8 cellular contexts compared by ENCODE assay signal in genomic region chr11:108467091-108467823, GRCh38. TPM values are rescaled to one million over a fixed set of nuclear protein-coding genes. Genes with fewer than 3 reads are reported as not detected.
A peak's percentile ranks its signal among the peaks of the same experiment; 100 is the strongest.
DNase-seq lines count a peak whose midpoint lies in the region; ATAC-seq, FAIRE-seq and TF ChIP-seq lines count a peak whose summit lies in the region.

Gene C11orf65, minus strand, starts transcription at chr11:108467529. Its CDS starts 5,970 bp downstream, at chr11:108461559.

- H3K27me3 ChIP-seq in bronchial epithelial cell (ENCODE audit: control insufficient read depth, insufficient read depth, low read length) = no peaks in the 10 kb centered on the region

- DNase-seq in AG08395 (ENCODE audit: low spot score) = peak; percentile 96
- peak; percentile 96 for DNase-seq in NCI-H2227 (lab: John Stamatoyannopoulos, UW; ENCODE audit: unreplicated experiment)
- peak; percentile 90 for DNase-seq in bronchial epithelial cell (ENCODE audit: low read depth)
- peak; percentile 93 for DNase-seq in iPS-NIHi11 (ENCODE audit: low spot score)

- TF ChIP-seq CTCF in WI38 (IDR thresholded peaks at IDR 0.05; ENCODE audit: low read depth, low read length) (no peak), bronchial epithelial cell (IDR thresholded peaks at IDR 0.05; ENCODE audit: insufficient read depth, low read length, severe bottlenecking) (no peak)

- no peaks in the 10 kb centered on the region for H3K36me3 ChIP-seq in bronchial epithelial cell (ENCODE audit: control insufficient read depth, insufficient read depth, low read length)

- peak; percentile 13 for FAIRE-seq in bronchial epithelial cell (lab: Jason Lieb, UNC)

- ATAC-seq in GM18909 (IDR thresholded peaks at IDR 0.05; ENCODE audit: poor library complexity, unreplicated experiment) (peak; percentile 99), HG03159 (IDR thresholded peaks at IDR 0.05; ENCODE audit: unreplicated experiment) (peak; percentile 99)

- peak within 1 kb of the TSS; percentile 86 to 99 (median 96) for H3K27ac ChIP-seq in skin epidermis

- H3K4me3 ChIP-seq in WI38 (ENCODE audit: low read depth, low read length) = peak within 1 kb of the TSS; percentile 89
- H3K4me3 ChIP-seq in bronchial epithelial cell (ENCODE audit: low read depth, low read length) = peak within 1 kb of the TSS; percentile 60
- peak within 1 kb of the TSS; percentile 35 to 68 (median 49) for H3K4me3 ChIP-seq in skin epidermis

RNA-seq across cellular contexts. Expression of gene C11orf65, which starts in this region (rescaled TPM):
- 0.79 and 1.8 TPM in 2 replicates for total RNA-seq in bronchial epithelial cell

Comparison
In these comparisons a context has a peak if more than half of its experiments do, and no peak if none do; other contexts are left out.
1. Peak in every context shown above with its lines: DNase-seq, ATAC-seq, H3K4me3 ChIP-seq and H3K27ac ChIP-seq.